In genomic region chr2:15115786-15116185, GRCh38 we compare ENCODE assay signal across 21 cellular contexts.
"Had no signal": no experiment of that assay in that cellular context is flagged by ENCODE, and none has a peak within 500 bp of the region (broad histone marks: within the 10 kb centered on the region; RNA-seq: fewer than 3 reads in every experiment).

No MANE protein-coding gene starts in this region.

- H3K27ac ChIP-seq: tibial artery, WERI-Rb-1 had no signal

- H3K4me1 ChIP-seq: tibial artery had no signal

- H3K4me1 Mint-ChIP-seq: activated naive CD4-positive, alpha-beta T cell treated with anti-CD3 and anti-CD28 coated beads, Interleukin-2, amount 10 ng/mL, durations not matched to agents 7 days and 5 days had no signal

- DNase-seq: activated CD4-positive, alpha-beta T cell treated with anti-CD3 and anti-CD28 coated beads for 1 hour; activated CD8-positive, alpha-beta memory T cell treated with anti-CD3 and anti-CD28 coated beads for 24 hours; activated CD8-positive, alpha-beta memory T cell treated with anti-CD3 and anti-CD28 coated beads, Interleukin-2, amount 50 U/mL, for 48 hours; activated effector memory CD4-positive, alpha-beta T cell treated with Interleukin-2 at 50 U/mL for 16 hours; activated naive CD4-positive, alpha-beta T cell treated with anti-CD3 and anti-CD28 coated beads, Interleukin-2, amount 10 ng/mL, durations not matched to agents 7 days and 5 days; activated naive CD8-positive, alpha-beta T cell treated with anti-CD3 and anti-CD28 coated beads, Interleukin-2, amount 50 U/mL, for 24 hours; activated T-cell treated with anti-CD3 and anti-CD28 coated beads, Interleukin-2, amount 50 U/mL, for 48 hours; anterior cingulate cortex; caudate nucleus; hypothalamus; occipital lobe; stimulated activated CD4-positive, alpha-beta T cell treated with anti-CD3 and anti-CD28 coated beads, Interleukin-12 subunit alpha, Interleukin-12 subunit beta, amount 100 ng/mL, for 4 hours; stimulated activated CD4-positive, alpha-beta T cell treated with anti-CD3 and anti-CD28 coated beads, Interleukin-1b, Interleukin-23, amount 100 ng/mL, for 48 hours; stimulated activated naive CD4-positive, alpha-beta T cell treated with Interleukin-2 at 50 U/mL for 16 hours; T1000; tibial artery; WERI-Rb-1 had no signal

- H3K4me3 Mint-ChIP-seq: activated naive CD4-positive, alpha-beta T cell treated with anti-CD3 and anti-CD28 coated beads, Interleukin-2, amount 10 ng/mL, durations not matched to agents 7 days and 5 days; activated naive CD8-positive, alpha-beta T cell treated with anti-CD3 and anti-CD28 coated beads, Interleukin-2, amount 50 U/mL, for 24 hours; brain; nephron had no signal

- H3K27me3 ChIP-seq: tibial artery had no signal

- H3K27me3 Mint-ChIP-seq: activated naive CD8-positive, alpha-beta T cell treated with anti-CD3 and anti-CD28 coated beads, Interleukin-2, amount 50 U/mL, for 24 hours; brain had no signal

- ATAC-seq: activated naive CD8-positive, alpha-beta T cell treated with anti-CD3 and anti-CD28 coated beads, Interleukin-2, amount 50 U/mL, for 24 hours; left lobe of liver had no signal

- H3K4me3 ChIP-seq: lung, tibial artery had no signal

- H3K27ac Mint-ChIP-seq: activated naive CD4-positive, alpha-beta T cell treated with anti-CD3 and anti-CD28 coated beads, Interleukin-2, amount 10 ng/mL, durations not matched to agents 7 days and 5 days; activated naive CD8-positive, alpha-beta T cell treated with anti-CD3 and anti-CD28 coated beads, Interleukin-2, amount 50 U/mL, for 24 hours; brain; nephron had no signal

- H3K36me3 ChIP-seq: tibial artery, WERI-Rb-1 had no signal
